23 cellular contexts compared by ENCODE assay signal in genomic region chr11:2460540-2461252, GRCh38. TPM values are rescaled to one million over a fixed set of nuclear protein-coding genes. Genes with fewer than 3 reads are reported as not detected.
A peak's percentile ranks its signal among the peaks of the same experiment; 100 is the strongest.
DNase-seq lines count a peak whose midpoint lies in the region; FAIRE-seq and TF ChIP-seq lines count a peak whose summit lies in the region.
"Had no signal": no experiment of that assay in that cellular context is flagged by ENCODE, and none has a peak within 500 bp of the region (broad histone marks: within the 10 kb centered on the region; RNA-seq: fewer than 3 reads in every experiment).

No MANE protein-coding gene starts in this region.

- H3K4me3 ChIP-seq in hepatocyte: no peak overlapping the region
- no peak overlapping the region for H3K4me3 ChIP-seq in small intestine (ENCODE audit: low read depth in 1 of 2, low read length in 2 of 2)
- H3K4me3 ChIP-seq: testis had no signal

- peak overlapping the region; percentile 42 for H3K27ac ChIP-seq in hepatocyte
- H3K27ac ChIP-seq in small intestine (ENCODE audit: low read depth in 1 of 2, low read length in 1 of 2): peak overlapping the region; percentile 77 to 82
- H3K27ac ChIP-seq in RWPE1: no peak overlapping the region

- WGBS in hepatocyte (ENCODE audit: low lambda C conversion rate, missing lambda C conversion rate): 84% methylated on average over 15 of the region's 15 CpGs
- 13 to 64% (median 42%) methylated on average over 15 of the region's 15 CpGs for WGBS in small intestine, 3 donors

- no peak overlapping the region for H3K4me2 ChIP-seq in hepatocyte

- H4K20me1 ChIP-seq in hepatocyte (ENCODE audit: insufficient read depth, poor library complexity, severe bottlenecking): no peaks in the 10 kb centered on the region

- no peak overlapping the region for H2AFZ ChIP-seq in hepatocyte

- CTCF ChIA-PET in RWPE1 (lab: Yijun Ruan, JAX): no interaction called here

- no peaks in the 10 kb centered on the region for H3K9me2 ChIP-seq in hepatocyte (replicated peaks; ENCODE audit: insufficient read depth)

- no peaks in the 10 kb centered on the region for H3K36me3 ChIP-seq in hepatocyte (replicated peaks; ENCODE audit: insufficient read depth, low read depth)
- H3K36me3 ChIP-seq in small intestine (ENCODE audit: control insufficient read depth in 2 of 2, insufficient read depth in 2 of 2, low read length in 2 of 2): no peaks in the 10 kb centered on the region

- H3K79me2 ChIP-seq in hepatocyte: no peaks in the 10 kb centered on the region

- no peaks in the 10 kb centered on the region for H3K9me3 ChIP-seq in hepatocyte (ENCODE audit: low read depth)
- no peaks in the 10 kb centered on the region for H3K9me3 ChIP-seq in small intestine (ENCODE audit: control insufficient read depth, low read depth)
- H3K9me3 ChIP-seq: testis had no signal

- peaks cover 20% of the 10 kb centered on the region for H3K4me1 ChIP-seq in hepatocyte (ENCODE audit: insufficient read depth)
- peaks cover 11 to 15% of the 10 kb centered on the region in 2 donors for H3K4me1 ChIP-seq in small intestine (ENCODE audit: control insufficient read depth in 2 of 2, insufficient read depth in 1 of 2, low read depth in 1 of 2, low read length in 1 of 2)

- H3K27me3 ChIP-seq in hepatocyte (no peaks in the 10 kb centered on the region), small intestine (ENCODE audit: control insufficient read depth in 2 of 2, insufficient read depth in 2 of 2, low read length in 2 of 2) (no peaks in the 10 kb centered on the region)
- H3K27me3 ChIP-seq: testis had no signal

- FAIRE-seq in small intestine (lab: Jason Lieb, UNC): no peak
- FAIRE-seq: TTC549 had no signal

- POLR2A ChIA-PET in RWPE1 (lab: Yijun Ruan, JAX; ENCODE audit: low non-redundant PET): no interaction called here

- DNase-seq in NAMALWA (ENCODE audit: low spot score) (peak; percentile 16), RPMI8226 (peak; percentile 66), hepatocyte (ENCODE audit: low spot score) (no peak), small intestine (peak; percentile 85), RWPE1 (ENCODE audit: low spot score) (no peak), cerebellar cortex (ENCODE audit: low spot score) (no peak), hypothalamus (lab: John Stamatoyannopoulos, UW) (no peak)
- DNase-seq: activated CD4-positive, alpha-beta T cell treated with anti-CD3 and anti-CD28 coated beads for 48 hours; activated CD8-positive, alpha-beta memory T cell treated with anti-CD3 and anti-CD28 coated beads, Interleukin-2, amount 50 U/mL, for 4 hours; activated naive CD4-positive, alpha-beta T cell treated with Interleukin-2 at 50 U/mL for 16 hours; DMS79; NCI-H187 treated with DMSO at 0.1 percent for 48 hours; NCI-H345; NK-92 treated with Interleukin-12 subunit alpha and Interleukin-12 subunit beta, amount 100 ng/mL, for 24 hours; stimulated activated CD4-positive, alpha-beta T cell treated with anti-CD3 and anti-CD28 coated beads, Interleukin-12 subunit alpha, Interleukin-12 subunit beta, amount 100 ng/mL, for 4 hours; stimulated activated CD8-positive, alpha-beta memory T cell treated with anti-CD3 and anti-CD28 coated beads, Interleukin-4, amount 100 ng/mL, for 48 hours; SW 1271 had no signal

- TF ChIP-seq CTCF in hepatocyte (IDR thresholded peaks at IDR 0.05; ENCODE audit: poor library complexity): no peak
- no peak for TF ChIP-seq CTCF in RWPE1 (conservative IDR thresholded peaks at IDR 0.05; ENCODE audit: low read depth)

RNA-seq across cellular contexts. Expression of gene KCNQ1, which starts 15.9 kb away (rescaled TPM):
- total RNA-seq in hepatocyte: 1.8 and 4.0 TPM in 2 replicates
- polyA plus RNA-seq in hepatocyte (4.9 and 6.4 TPM in 2 replicates), small intestine (10 to 100 TPM; 18.4 to 54.4 (median 21.5) TPM)
- total RNA-seq: fibroblast of lung had no signal
- polyA plus RNA-seq: fibroblast of lung, neural cell had no signal

RNA-seq across cellular contexts. Expression of gene TRPM5, which starts 16.4 kb away (rescaled TPM):
- 0.07 and 0.32 TPM in 2 replicates for total RNA-seq in hepatocyte
- 0.13 and 0.36 TPM in 2 replicates for polyA plus RNA-seq in hepatocyte
- polyA plus RNA-seq in small intestine: 1 to 10 TPM; 2.6 to 10.0 (median 3.1) TPM
- total RNA-seq: aorta, fibroblast of lung, pulmonary artery endothelial cell had no signal
- polyA plus RNA-seq: fibroblast of lung, neural cell had no signal

Comparison
In these comparisons a context has a peak if more than half of its experiments do, and no peak if none do; other contexts are left out.
1. DNase-seq: peak in NAMALWA (single experiment), RPMI8226 (single experiment) and small intestine (single experiment); none in hepatocyte (single experiment), RWPE1 (single experiment), cerebellar cortex (single experiment) and hypothalamus (0 of 51).